Comparison of ENCODE assay signal across 1 cellular context in genomic region chr6:37903671-37904355, GRCh38.
TF ChIP-seq lines count a peak whose summit lies in the region.

No MANE protein-coding gene starts in this region.

TF ChIP-seq in GM12878, 131 proteins besides CTCF, POLR2A, EP300 and RAD21 (continued from another document):
- no peak for TF ChIP-seq E2F4 (IDR thresholded peaks at IDR 0.05; ENCODE audit: low read depth, low read length)
- TF ChIP-seq HDAC2 (IDR thresholded peaks at IDR 0.05), result no peak
- TF ChIP-seq FOXK2 (IDR thresholded peaks at IDR 0.05), result no peak
- no peak for TF ChIP-seq IRF3 (IDR thresholded peaks at IDR 0.05)
- no peak for TF ChIP-seq NBN (IDR thresholded peaks at IDR 0.05)
- TF ChIP-seq STAT3 (IDR thresholded peaks at IDR 0.05; ENCODE audit: low read depth, low read length), result no peak
- TF ChIP-seq, protein P1, sequence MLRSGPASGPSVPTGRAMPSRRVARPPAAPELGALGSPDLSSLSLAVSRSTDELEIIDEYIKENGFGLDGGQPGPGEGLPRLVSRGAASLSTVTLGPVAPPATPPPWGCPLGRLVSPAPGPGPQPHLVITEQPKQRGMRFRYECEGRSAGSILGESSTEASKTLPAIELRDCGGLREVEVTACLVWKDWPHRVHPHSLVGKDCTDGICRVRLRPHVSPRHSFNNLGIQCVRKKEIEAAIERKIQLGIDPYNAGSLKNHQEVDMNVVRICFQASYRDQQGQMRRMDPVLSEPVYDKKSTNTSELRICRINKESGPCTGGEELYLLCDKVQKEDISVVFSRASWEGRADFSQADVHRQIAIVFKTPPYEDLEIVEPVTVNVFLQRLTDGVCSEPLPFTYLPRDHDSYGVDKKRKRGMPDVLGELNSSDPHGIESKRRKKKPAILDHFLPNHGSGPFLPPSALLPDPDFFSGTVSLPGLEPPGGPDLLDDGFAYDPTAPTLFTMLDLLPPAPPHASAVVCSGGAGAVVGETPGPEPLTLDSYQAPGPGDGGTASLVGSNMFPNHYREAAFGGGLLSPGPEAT (IDR thresholded peaks at IDR 0.05; ENCODE audit: low read depth), result no peak
- no peak for TF ChIP-seq NRF1 (conservative IDR thresholded peaks at IDR 0.05; ENCODE audit: low read depth, low read length)
- TF ChIP-seq BCL11A (IDR thresholded peaks at IDR 0.05; ENCODE audit: low read depth, low read length), result no peak
- no peak for TF ChIP-seq MLLT1 (IDR thresholded peaks at IDR 0.05)
- no peak for TF ChIP-seq YY1 (IDR thresholded peaks at IDR 0.05; ENCODE audit: low read depth, low read length)
- no peak for TF ChIP-seq NFIC (IDR thresholded peaks at IDR 0.05; ENCODE audit: low read depth, low read length)
- TF ChIP-seq CREM (IDR thresholded peaks at IDR 0.05; ENCODE audit: low read depth), result no peak
- TF ChIP-seq KDM1A (IDR thresholded peaks at IDR 0.05; ENCODE audit: borderline replicate concordance), result no peak
- no peak for TF ChIP-seq SUZ12 (IDR thresholded peaks at IDR 0.05; ENCODE audit: unreplicated experiment)
- TF ChIP-seq ZNF24 (IDR thresholded peaks at IDR 0.05), result no peak
- TF ChIP-seq DPF2 (IDR thresholded peaks at IDR 0.05), result no peak
- TF ChIP-seq CBFB (IDR thresholded peaks at IDR 0.05; ENCODE audit: low read depth), result no peak
- no peak for TF ChIP-seq MAX (IDR thresholded peaks at IDR 0.05; ENCODE audit: low read depth, low read length)
